In genomic region chr11:128216198-128216597, GRCh38 we compare ENCODE assay signal across 8 cellular contexts.
"Had no signal": no experiment of that assay in that cellular context is flagged by ENCODE, and none has a peak within 500 bp of the region (broad histone marks: within the 10 kb centered on the region; RNA-seq: fewer than 3 reads in every experiment).

No MANE protein-coding gene starts in this region.

- ATAC-seq: GM12878 had no signal

- DNase-seq: GDM1, GF-D8 had no signal

- H3K4me3 ChIP-seq: GM12878 had no signal

- FAIRE-seq: G401.6, GM12878, GM12891, GM12892, GM18507, GM19239 had no signal
